8 cellular contexts compared by ENCODE assay signal in the genomic region with DNA sequence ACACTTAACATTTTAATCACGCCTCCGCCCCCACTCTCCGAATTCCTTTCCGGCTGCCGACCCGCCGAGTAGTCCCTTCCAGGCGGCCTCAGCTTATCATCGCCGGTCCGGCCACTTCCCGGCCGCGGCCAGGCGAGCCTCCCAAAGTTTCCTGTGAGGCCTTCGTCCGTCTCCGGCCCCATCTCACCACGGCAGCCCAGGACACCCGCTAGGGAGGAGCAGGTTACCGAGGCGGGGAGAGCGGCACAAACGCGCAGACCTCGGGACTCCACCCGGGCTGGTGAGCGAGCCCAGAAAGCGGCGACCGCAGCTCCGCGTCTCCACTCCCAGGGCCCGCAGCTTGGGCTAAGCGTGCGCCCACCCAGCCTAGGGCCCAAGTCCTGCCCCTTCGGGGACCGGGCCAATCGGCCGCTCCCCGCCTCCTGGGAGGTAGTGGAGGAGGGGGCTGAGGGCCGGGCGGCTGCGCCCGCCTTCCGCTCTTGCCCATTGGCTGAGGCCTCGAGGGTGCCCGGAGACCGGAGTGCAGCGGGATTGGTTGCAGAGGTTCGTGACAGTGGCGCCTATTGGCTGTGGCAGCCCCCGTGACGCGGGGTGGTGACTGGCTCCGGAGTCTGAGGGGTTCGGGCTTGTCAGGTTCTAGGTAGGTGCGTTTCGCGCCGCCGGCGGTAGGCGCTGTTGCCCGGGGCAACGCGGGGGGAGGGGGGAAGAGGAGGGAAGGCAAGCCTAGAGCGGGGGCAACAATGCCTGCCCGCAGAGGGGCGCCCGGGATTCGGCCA. TPM values are rescaled to one million over a fixed set of nuclear protein-coding genes. Genes with fewer than 3 reads are reported as not detected.
DNase-seq lines count a peak whose midpoint lies in the region; ATAC-seq and TF ChIP-seq lines count a peak whose summit lies in the region.

No MANE protein-coding gene starts in this region.

- peak overlapping the region; percentile 96 for H3K9ac ChIP-seq in HUES6 (ENCODE audit: low read length)
- H3K9ac ChIP-seq in OCI-LY1 (ENCODE audit: low read length): peak overlapping the region; percentile 83

- peak overlapping the region; percentile 89 for H3K4me2 ChIP-seq in OCI-LY1 (ENCODE audit: low read length)

- H3K36me3 ChIP-seq in HUES6 (ENCODE audit: control insufficient read depth, insufficient read depth, low read length): no peaks in the 10 kb centered on the region
- H3K36me3 ChIP-seq in OCI-LY1 (ENCODE audit: insufficient read depth, low read length): no peaks in the 10 kb centered on the region

- H2AFZ ChIP-seq in OCI-LY1 (ENCODE audit: low read length): 0 out of 2 replicates have a peak overlapping the region, but pooled peaks have one; percentile 35

- H3K27ac ChIP-seq in HUES6 (ENCODE audit: low read depth, low read length) (peak overlapping the region; percentile 94), OCI-LY1 (ENCODE audit: low read depth, low read length, poor library complexity, severe bottlenecking) (no peak overlapping the region)

- H3K4me3 ChIP-seq in HUES6 (ENCODE audit: low read depth, low read length) (peak overlapping the region; percentile 80), OCI-LY1 (ENCODE audit: low read depth, low read length, poor library complexity, severe bottlenecking) (peak overlapping the region; percentile 68), epithelial cell of esophagus (ENCODE audit: low read length) (peak overlapping the region; percentile 88), mononuclear cell (ENCODE audit: low read length) (peak overlapping the region; percentile 76)

- H3K9me3 ChIP-seq in HUES6 (ENCODE audit: control insufficient read depth, insufficient read depth, low read depth, low read length) (no peaks in the 10 kb centered on the region), OCI-LY1 (ENCODE audit: low read length) (no peaks in the 10 kb centered on the region), mononuclear cell (ENCODE audit: low read depth, low read length) (no peaks in the 10 kb centered on the region)

- no peaks in the 10 kb centered on the region; the same call in 1 of the 2 replicates for H3F3A ChIP-seq in OCI-LY1 (ENCODE audit: insufficient read depth, low read length)

- TF ChIP-seq CTCF in OCI-LY1 (IDR thresholded peaks at IDR 0.05; ENCODE audit: low read length) (peak; percentile 24; the same call in 1 of the 2 replicates), epithelial cell of esophagus (IDR thresholded peaks at IDR 0.05; ENCODE audit: insufficient read depth, low read depth, low read length, missing control alignments) (no peak)

- H3K9me2 ChIP-seq in OCI-LY1 (ENCODE audit: low read depth, low read length): no peaks in the 10 kb centered on the region

- DNase-seq in DMS 273 (lab: John Stamatoyannopoulos, UW; ENCODE audit: unreplicated experiment) (peak; percentile 99), activated T-cell treated with anti-CD3 and anti-CD28 coated beads for 4 hours (peak; percentile 93), epithelial cell of esophagus (ENCODE audit: low read depth) (peak; percentile 100)
- DNase-seq in stimulated activated CD8-positive, alpha-beta memory T cell treated with anti-CD3 and anti-CD28 coated beads, Interleukin-4, amount 100 ng/mL, for 1 hour (ENCODE audit: low read depth in 2 of 2, low spot score in 1 of 2): peak; percentile 95

- peak; percentile 90 for ATAC-seq in GM21423 (IDR thresholded peaks at IDR 0.05; ENCODE audit: unreplicated experiment)

- H3K4me1 ChIP-seq in HUES6 (ENCODE audit: control insufficient read depth, insufficient read depth, low read length) (peaks cover 10% of the 10 kb centered on the region), OCI-LY1 (ENCODE audit: insufficient read depth, low read length, severe bottlenecking) (peaks cover 21% of the 10 kb centered on the region), mononuclear cell (ENCODE audit: insufficient read depth, low read length) (peaks cover 12% of the 10 kb centered on the region)

- H3K27me3 ChIP-seq in HUES6 (ENCODE audit: control insufficient read depth, insufficient read depth, low read length) (no peaks in the 10 kb centered on the region), OCI-LY1 (ENCODE audit: insufficient read depth, low read length) (no peaks in the 10 kb centered on the region), mononuclear cell (ENCODE audit: insufficient read depth, low read length) (no peaks in the 10 kb centered on the region)

- no peaks in the 10 kb centered on the region for H4K20me1 ChIP-seq in OCI-LY1 (ENCODE audit: insufficient read depth, low read length)

- H3K79me2 ChIP-seq in OCI-LY1 (ENCODE audit: insufficient read depth, low read length): no peaks in the 10 kb centered on the region

RNA-seq across cellular contexts. Expression of a gene that starts 0.8 kb away (rescaled TPM):
- 10.7 TPM for total RNA-seq in mononuclear cell
